8 cellular contexts compared by ENCODE assay signal in the genomic region with DNA sequence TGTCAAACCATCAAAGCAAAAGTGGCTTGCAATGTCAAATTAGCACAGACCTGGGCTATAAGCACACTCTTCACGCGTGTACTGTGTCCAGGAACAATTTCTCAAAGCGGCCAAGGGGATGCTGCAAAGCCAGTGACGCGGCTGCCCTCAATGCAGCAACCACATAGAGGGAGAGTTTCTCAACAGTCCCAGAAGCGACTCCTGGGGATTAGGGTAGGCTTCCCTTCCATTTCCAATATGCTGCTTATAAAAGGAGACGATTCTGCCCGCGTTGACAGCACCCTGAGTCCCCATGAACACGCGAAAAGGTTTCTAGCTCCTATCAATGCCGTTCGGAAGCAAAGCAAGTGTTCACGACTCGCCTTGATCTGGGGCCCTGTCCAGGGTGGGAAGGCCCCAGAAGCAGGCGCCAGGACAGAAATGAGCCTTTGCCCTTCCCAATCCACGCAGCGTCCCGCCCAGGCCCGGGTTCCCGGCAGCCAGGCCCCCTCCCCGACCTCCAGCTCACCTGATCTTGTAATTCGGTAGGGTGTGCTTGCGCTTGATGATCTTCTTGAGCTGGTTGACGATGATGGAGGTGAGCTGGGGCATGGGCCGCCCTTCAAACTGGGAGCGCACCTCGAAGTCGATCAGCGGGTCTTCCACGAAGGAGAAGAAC. TPM values are rescaled to one million over a fixed set of nuclear protein-coding genes. Genes with fewer than 3 reads are reported as not detected.
A peak's percentile ranks its signal among the peaks of the same experiment; 100 is the strongest.
DNase-seq lines count a peak whose midpoint lies in the region; ATAC-seq and TF ChIP-seq lines count a peak whose summit lies in the region.

No MANE protein-coding gene starts in this region.

- peaks cover 4% of the 10 kb centered on the region for H3K36me3 ChIP-seq in upper lobe of right lung

- peak overlapping the region; percentile 70 for H3K4me3 ChIP-seq in upper lobe of right lung

- peaks cover 10% of the 10 kb centered on the region for H3K27me3 Mint-ChIP-seq in activated T-cell treated with anti-CD3 and anti-CD28 coated beads, Interleukin-2, amount 50 U/mL, for 4 hours (ENCODE audit: low read depth)
- peaks cover 4 to 15% of the 10 kb centered on the region in 2 donors for H3K27me3 Mint-ChIP-seq in natural killer cell treated with Interleukin-12 subunit alpha and Interleukin-12 subunit beta and Interleukin-15 and Interleukin-18, amount 100 ng/mL, for 72 hours

- H3K27ac ChIP-seq in C4-2B = peak overlapping the region; percentile 86
- peak overlapping the region; percentile 87 for H3K27ac ChIP-seq in upper lobe of right lung

- H3K9me3 ChIP-seq in upper lobe of right lung = no peaks in the 10 kb centered on the region

- peak overlapping the region; percentile 94 for H3K4me3 Mint-ChIP-seq in activated T-cell treated with anti-CD3 and anti-CD28 coated beads, Interleukin-2, amount 50 U/mL, for 4 hours
- H3K4me3 Mint-ChIP-seq in natural killer cell treated with Interleukin-12 subunit alpha and Interleukin-12 subunit beta and Interleukin-15 and Interleukin-18, amount 100 ng/mL, for 72 hours = peak overlapping the region; percentile 92

- H3K4me1 Mint-ChIP-seq in activated T-cell treated with anti-CD3 and anti-CD28 coated beads, Interleukin-2, amount 50 U/mL, for 4 hours (ENCODE audit: low read depth) = peaks cover 38% of the 10 kb centered on the region
- peaks cover 26 to 39% of the 10 kb centered on the region in 2 donors for H3K4me1 Mint-ChIP-seq in natural killer cell treated with Interleukin-12 subunit alpha and Interleukin-12 subunit beta and Interleukin-15 and Interleukin-18, amount 100 ng/mL, for 72 hours (ENCODE audit: low read depth in 2 of 2)

- peak overlapping the region; percentile 75 to 76 for H3K27ac Mint-ChIP-seq in natural killer cell treated with Interleukin-12 subunit alpha and Interleukin-12 subunit beta and Interleukin-15 and Interleukin-18, amount 100 ng/mL, for 72 hours

- ATAC-seq in GM21447 (IDR thresholded peaks at IDR 0.05; ENCODE audit: unreplicated experiment) = peak; percentile 23
- ATAC-seq in activated T-cell treated with anti-CD3 and anti-CD28 coated beads, Interleukin-2, amount 50 U/mL, for 4 hours = peak in 1 of 2 donors; percentile 6
- ATAC-seq in natural killer cell treated with Interleukin-12 subunit alpha and Interleukin-12 subunit beta and Interleukin-15 and Interleukin-18, amount 100 ng/mL, for 72 hours = peak; percentile 49 to 59
- ATAC-seq in upper lobe of right lung = peak; percentile 51

- H3K36me3 Mint-ChIP-seq in activated T-cell treated with anti-CD3 and anti-CD28 coated beads, Interleukin-2, amount 50 U/mL, for 4 hours (ENCODE audit: insufficient read depth) = peaks cover 6% of the 10 kb centered on the region
- H3K36me3 Mint-ChIP-seq in natural killer cell treated with Interleukin-12 subunit alpha and Interleukin-12 subunit beta and Interleukin-15 and Interleukin-18, amount 100 ng/mL, for 72 hours = peaks cover 6% of the 10 kb centered on the region

- peaks cover 28% of the 10 kb centered on the region for H3K4me1 ChIP-seq in upper lobe of right lung

- TF ChIP-seq CTCF in C4-2B (conservative IDR thresholded peaks at IDR 0.05) = no peak
- no peak for TF ChIP-seq CTCF in upper lobe of right lung (IDR thresholded peaks at IDR 0.05)

- no peaks in the 10 kb centered on the region for H3K9me3 Mint-ChIP-seq in activated T-cell treated with anti-CD3 and anti-CD28 coated beads, Interleukin-2, amount 50 U/mL, for 4 hours
- no peaks in the 10 kb centered on the region for H3K9me3 Mint-ChIP-seq in natural killer cell treated with Interleukin-12 subunit alpha and Interleukin-12 subunit beta and Interleukin-15 and Interleukin-18, amount 100 ng/mL, for 72 hours

- intact Hi-C loops in upper lobe of right lung (cut with DNase I) = no loop called here

- DNase-seq in NCI-H526 (lab: John Stamatoyannopoulos, UW) (peak; percentile 25 to 57), fibroblast of peridontal ligament (ENCODE audit: extremely low read depth) (peak; percentile 65), upper lobe of right lung (peak; percentile 79), OCI-M2 (lab: John Stamatoyannopoulos, UW; ENCODE audit: unreplicated experiment) (no peak)
- DNase-seq in activated T-cell treated with anti-CD3 and anti-CD28 coated beads, Interleukin-2, amount 50 U/mL, for 4 hours = no peak
- peak; percentile 69 for DNase-seq in natural killer cell treated with Interleukin-12 subunit alpha and Interleukin-12 subunit beta and Interleukin-15 and Interleukin-18, amount 100 ng/mL, for 72 hours (ENCODE audit: low spot score)

- H3K27me3 ChIP-seq in upper lobe of right lung = no peaks in the 10 kb centered on the region

RNA-seq across cellular contexts. Expression of a gene that starts 1.3 kb away (rescaled TPM):
- total RNA-seq in activated T-cell treated with anti-CD3 and anti-CD28 coated beads, Interleukin-2, amount 50 U/mL, for 4 hours = 10 to 100 TPM; 22.7 to 27.5 (median 25.4) TPM
- 10 to 100 TPM; 26.0 to 39.5 TPM for total RNA-seq in natural killer cell treated with Interleukin-12 subunit alpha and Interleukin-12 subunit beta and Interleukin-15 and Interleukin-18, amount 100 ng/mL, for 72 hours
- total RNA-seq in upper lobe of right lung = 38.7 TPM

Comparison
In these comparisons a context has a peak if more than half of its experiments do, and no peak if none do; other contexts are left out.
1. DNase-seq: peak in NCI-H526 (2 of 2), fibroblast of peridontal ligament (single experiment), natural killer cell treated with Interleukin-12 subunit alpha and Interleukin-12 subunit beta and Interleukin-15 and Interleukin-18, amount 100 ng/mL, for 72 hours (single experiment) and upper lobe of right lung (single experiment); none in activated T-cell treated with anti-CD3 and anti-CD28 coated beads, Interleukin-2, amount 50 U/mL, for 4 hours (single experiment) and OCI-M2 (single experiment).